ENCODE assay signal across 8 cellular contexts in genomic region chr2:60882971-60883753, GRCh38. TPM values are rescaled to one million over a fixed set of nuclear protein-coding genes. Genes with fewer than 3 reads are reported as not detected.
A peak's percentile ranks its signal among the peaks of the same experiment; 100 is the strongest.
DNase-seq lines count a peak whose midpoint lies in the region; ATAC-seq and TF ChIP-seq lines count a peak whose summit lies in the region.

No MANE protein-coding gene starts in this region.

- no peak for DNase-seq in activated T-cell treated with anti-CD3 and anti-CD28 coated beads, Interleukin-2, amount 50 U/mL, for 4 hours
- no peak for DNase-seq in activated T-cell treated with anti-CD3 and anti-CD28 coated beads, Interleukin-2, amount 50 U/mL, for 1 hour
- no peak for DNase-seq in RWPE2 (ENCODE audit: low spot score)
- no peak for DNase-seq in omental fat pad (ENCODE audit: low spot score)

- H3K36me3 ChIP-seq in RWPE2 (ENCODE audit: low read depth) (no peaks in the 10 kb centered on the region; the same call in 1 of the 2 replicates), mucosa of rectum (ENCODE audit: control insufficient read depth in 2 of 2, insufficient read depth in 2 of 2, low read length in 2 of 2) (no peaks in the 10 kb centered on the region)

- H3K4me1 Mint-ChIP-seq in activated T-cell treated with anti-CD3 and anti-CD28 coated beads, Interleukin-2, amount 50 U/mL, for 4 hours (ENCODE audit: low read depth), result peaks cover 35% of the 10 kb centered on the region

- H3K27me3 ChIP-seq in RWPE2 (ENCODE audit: insufficient read depth, poor library complexity, severe bottlenecking) (no peaks in the 10 kb centered on the region), mucosa of rectum (ENCODE audit: control insufficient read depth in 2 of 2, insufficient read depth in 2 of 2, low read length in 2 of 2) (no peaks in the 10 kb centered on the region)

- no peak for ATAC-seq in activated T-cell treated with anti-CD3 and anti-CD28 coated beads, Interleukin-2, amount 50 U/mL, for 4 hours
- peak; percentile 21 for ATAC-seq in HG02763 (IDR thresholded peaks at IDR 0.05; ENCODE audit: unreplicated experiment)
- ATAC-seq in RWPE2 (ENCODE audit: low read depth), result peak; percentile 13; the same call in 1 of the 3 replicates
- ATAC-seq in omental fat pad (ENCODE audit: low FRiP score), result no peak
- no peak for ATAC-seq in HG02973 (IDR thresholded peaks at IDR 0.05; ENCODE audit: unreplicated experiment)

- H3K4me1 ChIP-seq in RWPE2 (ENCODE audit: insufficient read depth, poor library complexity, severe bottlenecking) (peaks cover 31% of the 10 kb centered on the region), mucosa of rectum (ENCODE audit: control insufficient read depth in 2 of 2, insufficient read depth in 2 of 2, low read length in 2 of 2) (peaks cover 9 to 11% of the 10 kb centered on the region in 2 donors)

- H3K4me3 Mint-ChIP-seq in activated T-cell treated with anti-CD3 and anti-CD28 coated beads, Interleukin-2, amount 50 U/mL, for 4 hours, result peak overlapping the region; percentile 99

- H3K4me3 ChIP-seq in RWPE2 (ENCODE audit: severe bottlenecking) (peak overlapping the region; percentile 82), mucosa of rectum (ENCODE audit: low read length in 2 of 2) (peak overlapping the region; percentile 83 to 97)

- H3K36me3 Mint-ChIP-seq in activated T-cell treated with anti-CD3 and anti-CD28 coated beads, Interleukin-2, amount 50 U/mL, for 4 hours (ENCODE audit: insufficient read depth), result peaks cover 20% of the 10 kb centered on the region

- no peaks in the 10 kb centered on the region for H3K9me3 Mint-ChIP-seq in activated T-cell treated with anti-CD3 and anti-CD28 coated beads, Interleukin-2, amount 50 U/mL, for 4 hours

- TF ChIP-seq CTCF in RWPE2 (IDR thresholded peaks at IDR 0.05; ENCODE audit: poor library complexity, severe bottlenecking) (no peak), omental fat pad (IDR thresholded peaks at IDR 0.05) (no peak)

- peak overlapping the region; percentile 76 for H3K27ac ChIP-seq in RWPE2 (ENCODE audit: poor library complexity, severe bottlenecking)
- H3K27ac ChIP-seq in cingulate gyrus (ENCODE audit: low read depth, low read length), result peak overlapping the region; percentile 69
- peak overlapping the region; percentile 97 to 99 for H3K27ac ChIP-seq in mucosa of rectum (ENCODE audit: low read depth in 2 of 2, low read length in 2 of 2)

- H3K9me3 ChIP-seq in RWPE2 (ENCODE audit: severe bottlenecking), result no peaks in the 10 kb centered on the region
- H3K9me3 ChIP-seq in mucosa of rectum (ENCODE audit: control insufficient read depth in 2 of 2, low read length in 2 of 2), result no peaks in the 10 kb centered on the region

- peak overlapping the region; percentile 95 to 100 for H3K9ac ChIP-seq in mucosa of rectum (ENCODE audit: low read depth in 1 of 2, low read length in 2 of 2)

- H3K27me3 Mint-ChIP-seq in activated T-cell treated with anti-CD3 and anti-CD28 coated beads, Interleukin-2, amount 50 U/mL, for 4 hours (ENCODE audit: low read depth), result no peaks in the 10 kb centered on the region

RNA-seq across cellular contexts. Expression of gene REL, which starts 1.8 kb away (rescaled TPM):
- 10 to 100 TPM; 75.5 to 92.2 (median 78.1) TPM for total RNA-seq in activated T-cell treated with anti-CD3 and anti-CD28 coated beads, Interleukin-2, amount 50 U/mL, for 4 hours
- 100 to 1,000 TPM in 1 of 4 donors, 10 to 100 TPM in 3; 15.5 to 128 (median 22.5) TPM for total RNA-seq in omental fat pad

Comparison
In these comparisons a context has a peak if more than half of its experiments do, and no peak if none do; other contexts are left out.
1. ATAC-seq: peak in HG02763 (single experiment) and RWPE2 (single experiment); none in activated T-cell treated with anti-CD3 and anti-CD28 coated beads, Interleukin-2, amount 50 U/mL, for 4 hours (0 of 2), omental fat pad (single experiment) and HG02973 (single experiment).
2. Peak in every context shown above with its lines, with median percentiles within 50 percentile points of each other: H3K27ac ChIP-seq.